1 cellular context compared by ENCODE assay signal in the genomic region with DNA sequence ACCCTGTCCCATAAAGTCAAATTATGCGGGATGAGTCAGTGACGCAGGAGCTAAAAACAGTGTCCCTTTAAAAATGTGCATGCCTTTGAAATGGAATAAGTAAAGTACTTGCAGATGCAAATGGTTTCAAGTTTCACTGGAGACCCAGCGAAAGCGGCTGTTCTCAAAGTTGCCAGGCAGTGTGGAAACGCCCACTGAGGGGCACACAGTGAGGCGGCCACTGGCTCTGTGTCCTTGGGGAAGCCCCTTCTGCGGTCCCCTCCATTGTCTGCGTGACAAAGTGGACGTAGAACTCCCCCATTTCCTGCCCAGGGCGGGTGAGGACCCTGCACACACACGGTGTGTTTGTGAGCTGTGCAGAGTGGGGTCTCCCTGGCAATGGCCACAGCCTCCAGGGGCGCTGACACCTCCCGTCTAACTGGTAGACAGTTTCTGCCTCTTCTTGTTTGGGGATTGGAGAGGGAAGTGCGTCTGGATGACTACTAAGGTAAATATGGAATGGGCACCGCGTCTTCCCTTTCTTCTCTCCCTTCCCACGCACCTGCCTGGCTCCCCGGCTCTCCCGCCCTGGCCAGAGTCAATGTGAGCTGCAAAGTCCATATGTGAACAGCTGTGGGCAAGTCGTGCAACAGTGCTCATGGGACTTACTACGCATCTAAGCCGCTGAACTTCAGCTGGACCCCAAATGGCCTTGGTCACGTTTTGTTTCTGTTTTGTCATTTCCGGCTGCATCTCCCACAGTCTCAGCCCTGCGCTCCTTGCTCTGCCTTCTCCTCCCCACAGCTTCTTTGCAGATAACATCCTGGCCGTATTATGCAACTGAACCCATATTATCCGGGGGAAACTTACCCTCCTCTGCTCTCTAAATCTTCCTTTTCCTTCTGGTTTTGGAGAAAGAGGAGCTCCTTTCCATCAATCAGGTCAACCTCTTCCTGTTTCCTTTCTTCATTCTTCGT.
TF ChIP-seq lines count a peak whose summit lies in the region.

No MANE protein-coding gene starts in this region.

TF ChIP-seq in GM12878, 131 proteins besides CTCF, POLR2A, EP300 and RAD21 (continued from another document and continues in another):
- no peak for TF ChIP-seq CUX1 (IDR thresholded peaks at IDR 0.05; ENCODE audit: insufficient replicate concordance, low read depth, low read length)
- TF ChIP-seq SREBF2 (IDR thresholded peaks at IDR 0.05; ENCODE audit: low read length), result no peak
- no peak for TF ChIP-seq TCF12 (IDR thresholded peaks at IDR 0.05; ENCODE audit: low read depth, low read length)
- no peak for TF ChIP-seq ZNF274 (IDR thresholded peaks at IDR 0.05; ENCODE audit: insufficient read depth, insufficient read length)
- TF ChIP-seq RAD51 (IDR thresholded peaks at IDR 0.05), result no peak
- 0 out of 2 replicates have a peak, but pooled peaks have one; percentile 16 for TF ChIP-seq CREM (IDR thresholded peaks at IDR 0.05; ENCODE audit: low read depth)
- no peak for TF ChIP-seq FOXM1 (IDR thresholded peaks at IDR 0.05; ENCODE audit: low read depth, low read length)
- no peak for TF ChIP-seq NFXL1 (IDR thresholded peaks at IDR 0.05; ENCODE audit: borderline replicate concordance)
- TF ChIP-seq RFX5 (IDR thresholded peaks at IDR 0.05; ENCODE audit: low read depth, low read length), result no peak
- no peak for TF ChIP-seq BRCA1 (IDR thresholded peaks at IDR 0.05; ENCODE audit: low read depth, low read length)
- no peak for TF ChIP-seq EGR1 (IDR thresholded peaks at IDR 0.05; ENCODE audit: borderline replicate concordance in 1 of 2, low read depth in 2 of 2, low read length in 2 of 2)
- TF ChIP-seq ZNF217 (IDR thresholded peaks at IDR 0.05), result no peak
- TF ChIP-seq TAF1 (IDR thresholded peaks at IDR 0.05; ENCODE audit: borderline replicate concordance, low read depth, low read length), result no peak
- TF ChIP-seq EED (IDR thresholded peaks at IDR 0.05; ENCODE audit: low read depth), result peak; percentile 46; the same call in 1 of the 2 replicates
- TF ChIP-seq GATAD2B (conservative IDR thresholded peaks at IDR 0.05; ENCODE audit: low read depth), result peak; percentile 52; the same call in 1 of the 2 replicates
- no peak for TF ChIP-seq ZBTB11 (CRISPR knock-in tag; IDR thresholded peaks at IDR 0.05)
- no peak for TF ChIP-seq REST (IDR thresholded peaks at IDR 0.05; ENCODE audit: low read depth, low read length)
- no peak for TF ChIP-seq ZNF384 (IDR thresholded peaks at IDR 0.05; ENCODE audit: borderline replicate concordance, low read depth, low read length)
- TF ChIP-seq MYB (IDR thresholded peaks at IDR 0.05; ENCODE audit: borderline replicate concordance, low read depth, low read length), result no peak
- TF ChIP-seq MTA3 (IDR thresholded peaks at IDR 0.05; ENCODE audit: borderline replicate concordance, low read length), result no peak
- no peak for TF ChIP-seq ZZZ3 (IDR thresholded peaks at IDR 0.05; ENCODE audit: control insufficient read depth, insufficient read length, low read depth)
- no peak for TF ChIP-seq PAX8 (IDR thresholded peaks at IDR 0.05)
- no peak for TF ChIP-seq SREBF1 (IDR thresholded peaks at IDR 0.05; ENCODE audit: low read length)
- TF ChIP-seq BMI1 (IDR thresholded peaks at IDR 0.05; ENCODE audit: borderline replicate concordance), result no peak
- no peak for TF ChIP-seq ZNF207 (IDR thresholded peaks at IDR 0.05; ENCODE audit: borderline replicate concordance)
- TF ChIP-seq ZSCAN29 (IDR thresholded peaks at IDR 0.05), result no peak
- no peak for TF ChIP-seq YBX1 (IDR thresholded peaks at IDR 0.05)
- no peak for TF ChIP-seq HDGF (IDR thresholded peaks at IDR 0.05)
- TF ChIP-seq MLLT1 (IDR thresholded peaks at IDR 0.05), result no peak
- no peak for TF ChIP-seq GABPA (IDR thresholded peaks at IDR 0.05; ENCODE audit: low read depth)
- peak; percentile 49 for TF ChIP-seq RUNX3 (IDR thresholded peaks at IDR 0.05; ENCODE audit: low read length)
- TF ChIP-seq BHLHE40 (IDR thresholded peaks at IDR 0.05; ENCODE audit: borderline replicate concordance in 1 of 2, low read depth in 2 of 2, low read length in 1 of 2), result peak; percentile 88 to 89
- no peak for TF ChIP-seq BCLAF1 (IDR thresholded peaks at IDR 0.05)
- TF ChIP-seq ZNF622 (IDR thresholded peaks at IDR 0.05), result no peak
- TF ChIP-seq ATF7 (IDR thresholded peaks at IDR 0.05; ENCODE audit: low read depth), result no peak
- TF ChIP-seq NFYA (IDR thresholded peaks at IDR 0.05; ENCODE audit: borderline replicate concordance, low read depth, low read length), result no peak
- peak; percentile 54; the same call in 1 of the 2 replicates for TF ChIP-seq LARP7 (IDR thresholded peaks at IDR 0.05)
- TF ChIP-seq E4F1 (IDR thresholded peaks at IDR 0.05; ENCODE audit: borderline replicate concordance, partially characterized antibody), result no peak
- 0 out of 2 replicates have a peak, but pooled peaks have one; percentile 36 for TF ChIP-seq TCF3 (IDR thresholded peaks at IDR 0.05; ENCODE audit: borderline replicate concordance, insufficient read depth, low read depth, low read length)
- 0 out of 2 replicates have a peak, but pooled peaks have one; percentile 21 for TF ChIP-seq CBFB (IDR thresholded peaks at IDR 0.05; ENCODE audit: low read depth)
- TF ChIP-seq NR2C1 (IDR thresholded peaks at IDR 0.05), result no peak
